ENCODE assay signal across 10 cellular contexts in the genomic region with DNA sequence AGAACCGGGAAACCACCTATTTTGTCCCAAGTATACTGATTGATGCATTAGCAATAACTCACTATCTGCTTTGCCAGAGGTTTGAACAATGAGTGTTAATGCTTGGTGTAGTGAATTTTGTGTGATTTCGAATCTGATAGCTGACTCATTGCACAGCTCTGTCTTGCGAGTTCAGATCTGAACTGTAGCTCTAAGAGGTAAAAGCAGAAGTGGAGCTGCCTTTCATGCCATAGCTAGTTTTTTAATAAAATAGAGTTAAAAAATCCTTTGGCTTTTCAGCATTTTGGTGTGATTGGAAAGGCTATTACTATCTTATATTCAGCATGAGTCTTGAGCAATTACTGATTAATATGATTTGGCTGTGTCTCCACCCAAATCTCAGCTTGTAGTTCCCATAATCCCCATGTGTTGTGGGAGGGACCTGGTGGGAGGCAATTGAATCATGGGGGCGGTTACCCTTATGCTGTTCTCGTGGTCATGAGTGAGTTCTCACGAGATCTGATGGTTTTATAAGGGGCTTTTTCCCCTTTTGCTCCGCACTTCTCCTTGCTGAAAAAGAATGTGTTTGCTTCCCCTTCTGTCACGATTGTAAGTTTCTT. TPM values are rescaled to one million over a fixed set of nuclear protein-coding genes. Genes with fewer than 3 reads are reported as not detected.
DNase-seq lines count a peak whose midpoint lies in the region; ATAC-seq and TF ChIP-seq lines count a peak whose summit lies in the region.
"Had no signal": no experiment of that assay in that cellular context is flagged by ENCODE, and none has a peak within 500 bp of the region (broad histone marks: within the 10 kb centered on the region; RNA-seq: fewer than 3 reads in every experiment).

No MANE protein-coding gene starts in this region.

- 0 out of 2 replicates have a peak overlapping the region, but pooled peaks have one; percentile 0 for H3K4me3 ChIP-seq in GM23248
- H3K4me3 ChIP-seq: pancreas had no signal

- H3K79me2 ChIP-seq in GM23248 (ENCODE audit: insufficient read depth) = peaks cover 99% of the 10 kb centered on the region

- 19 to 24% methylated on average over 8 of the region's 8 CpGs for WGBS in GM23248 (ENCODE audit: low coverage in 1 of 2, low lambda C conversion rate in 2 of 2, missing lambda C conversion rate in 2 of 2), 2 experiments

- H3K27me3 ChIP-seq in GM23248 (replicated peaks; ENCODE audit: insufficient read depth) (no peaks in the 10 kb centered on the region), foreskin keratinocyte (no peaks in the 10 kb centered on the region)
- H3K27me3 ChIP-seq: pancreas had no signal

- peak overlapping the region; percentile 40 for H3K4me2 ChIP-seq in GM23248 (ENCODE audit: unreplicated experiment)

- H3K27ac ChIP-seq in GM23248 (peak overlapping the region; percentile 45), foreskin keratinocyte (peak overlapping the region; percentile 89)
- H3K27ac ChIP-seq: pancreas had no signal

- H3K4me1 ChIP-seq in GM23248 (ENCODE audit: insufficient read depth) (peaks cover 33% of the 10 kb centered on the region), foreskin keratinocyte (peaks cover 36% of the 10 kb centered on the region)

- peak; percentile 84 for ATAC-seq in GM18498 (IDR thresholded peaks at IDR 0.05; ENCODE audit: unreplicated experiment)
- peak; percentile 80 for ATAC-seq in foreskin keratinocyte

- no peaks in the 10 kb centered on the region for H3K9me3 ChIP-seq in GM23248 (ENCODE audit: low read depth)
- H3K9me3 ChIP-seq: pancreas had no signal

- H4K20me1 ChIP-seq in GM23248 (ENCODE audit: insufficient read depth) = peaks cover 6% of the 10 kb centered on the region; the same call in 1 of the 2 replicates

- H3K9me2 ChIP-seq in GM23248 (ENCODE audit: insufficient read depth) = no peaks in the 10 kb centered on the region

- no peaks in the 10 kb centered on the region for H3K36me3 ChIP-seq in GM23248 (ENCODE audit: low read depth)
- H3K36me3 ChIP-seq: pancreas had no signal

- peaks cover 15% of the 10 kb centered on the region; the same call in 1 of the 2 replicates for H3F3A ChIP-seq in GM23248 (ENCODE audit: insufficient read depth)

- in situ Hi-C loops in GM23248 (cut with MboI) = no loop called here

- peak; percentile 70 for DNase-seq in GM23248
- DNase-seq in MV-4-11 (lab: John Stamatoyannopoulos, UW) = peak; percentile 79
- DNase-seq in foreskin keratinocyte = peak in 1 of 2 donors; percentile 81
- DNase-seq in NCI-H345 (lab: John Stamatoyannopoulos, UW) = no peak
- DNase-seq in AG08395 (ENCODE audit: low spot score) = no peak
- no peak for DNase-seq in NCI-H1417 treated with DMSO at 0.1 percent for 48 hours (lab: John Stamatoyannopoulos, UW)
- no peak for DNase-seq in NCI-H2107 treated with DMSO at 0.1 percent for 48 hours (lab: John Stamatoyannopoulos, UW; ENCODE audit: unreplicated experiment)
- DNase-seq: activated naive CD8-positive, alpha-beta T cell treated with anti-CD3 and anti-CD28 coated beads, Interleukin-2, amount 10 ng/mL, durations not matched to agents 7 days and 5 days; pancreas had no signal

- H3K9ac ChIP-seq in GM23248 = peak overlapping the region; percentile 3; the same call in 1 of the 2 replicates

- no peak overlapping the region for H2AFZ ChIP-seq in GM23248

- TF ChIP-seq CTCF in foreskin keratinocyte (conservative IDR thresholded peaks at IDR 0.05) = no peak

RNA-seq across cellular contexts. Expression of a gene that starts 21.1 kb away (rescaled TPM):
- total RNA-seq in GM23248 (2014; rRNA removed; shearing (Covaris generic)) = 30.9 TPM in 2 replicates
- polyA plus RNA-seq in GM23248 (2016; fragmentation: Nextera tagmentation; extraction: Ambion mirVana) = 8.1 and 8.8 TPM in 2 replicates
- 65.6 and 66.5 TPM in 2 replicates for total RNA-seq in foreskin keratinocyte
- 15.9 and 21.2 TPM in 2 replicates for polyA plus RNA-seq in foreskin keratinocyte

Comparison
In these comparisons a context has a peak if more than half of its experiments do, and no peak if none do; other contexts are left out.
1. DNase-seq: peak in GM23248 (single experiment) and MV-4-11 (single experiment); none in NCI-H345 (single experiment), AG08395 (single experiment), NCI-H1417 treated with DMSO at 0.1 percent for 48 hours (single experiment) and NCI-H2107 treated with DMSO at 0.1 percent for 48 hours (single experiment).